8 cellular contexts compared by ENCODE assay signal in genomic region chr5:172283862-172284274, GRCh38. TPM values are rescaled to one million over a fixed set of nuclear protein-coding genes. Genes with fewer than 3 reads are reported as not detected.
DNase-seq lines count a peak whose midpoint lies in the region; ATAC-seq and TF ChIP-seq lines count a peak whose summit lies in the region.

No MANE protein-coding gene starts in this region.

- H3K9me3 Mint-ChIP-seq in activated CD8-positive, alpha-beta memory T cell treated with anti-CD3 and anti-CD28 coated beads, Interleukin-2, amount 10 ng/mL, durations not matched to agents 7 days and 5 days (ENCODE audit: low read depth): no peaks in the 10 kb centered on the region
- no peaks in the 10 kb centered on the region for H3K9me3 Mint-ChIP-seq in endothelial cell (ENCODE audit: unreplicated experiment)

- peak overlapping the region; percentile 81 to 97 (median 95) for H3K9ac ChIP-seq in BLaER1 treated with 17β-estradiol and CSF1 and Interleukin-3, amounts not matched to agents 10 nM and 100 nM

- H3K36me3 ChIP-seq in BLaER1 treated with 17β-estradiol and CSF1 and Interleukin-3, amounts not matched to agents 10 nM and 100 nM: peaks cover 4 to 23% (median 12%) of the 10 kb centered on the region in 11 experiments; a peak in 21 of 22 replicates

- peaks cover 14% of the 10 kb centered on the region for H3K27me3 Mint-ChIP-seq in activated CD8-positive, alpha-beta memory T cell treated with anti-CD3 and anti-CD28 coated beads, Interleukin-2, amount 10 ng/mL, durations not matched to agents 7 days and 5 days
- peaks cover 13% of the 10 kb centered on the region for H3K27me3 Mint-ChIP-seq in endothelial cell (ENCODE audit: unreplicated experiment)

- peaks cover 25 to 44% (median 36%) of the 10 kb centered on the region in 10 experiments for H3K4me1 ChIP-seq in BLaER1 treated with 17β-estradiol and CSF1 and Interleukin-3, amounts not matched to agents 10 nM and 100 nM

- peaks cover 1% of the 10 kb centered on the region for H3K36me3 Mint-ChIP-seq in activated CD8-positive, alpha-beta memory T cell treated with anti-CD3 and anti-CD28 coated beads, Interleukin-2, amount 10 ng/mL, durations not matched to agents 7 days and 5 days
- no peaks in the 10 kb centered on the region for H3K36me3 Mint-ChIP-seq in endothelial cell (ENCODE audit: low read depth, unreplicated experiment)

- peak overlapping the region; percentile 85 to 95 (median 93) for H3K27ac ChIP-seq in BLaER1 treated with 17β-estradiol and CSF1 and Interleukin-3, amounts not matched to agents 10 nM and 100 nM

- TF ChIP-seq CTCF in endothelial cell (IDR thresholded peaks at IDR 0.05; ENCODE audit: unreplicated experiment): no peak

- H3K4me2 ChIP-seq in BLaER1 treated with 17β-estradiol and CSF1 and Interleukin-3, amounts not matched to agents 10 nM and 100 nM: peak overlapping the region in 9 of 11 experiments; percentile 87 to 100 (median 96); a peak in 16 of 22 replicates

- DNase-seq in NCI-H748 (lab: John Stamatoyannopoulos, UW; ENCODE audit: unreplicated experiment) (peak; percentile 90), endothelial cell (ENCODE audit: low spot score) (peak; percentile 85), midbrain (lab: John Stamatoyannopoulos, UW) (peak; percentile 89)
- peak; percentile 80 for DNase-seq in activated CD8-positive, alpha-beta memory T cell treated with anti-CD3 and anti-CD28 coated beads, Interleukin-2, amount 10 ng/mL, durations not matched to agents 7 days and 5 days
- peak; percentile 77 to 81 for DNase-seq in stimulated activated CD8-positive, alpha-beta memory T cell treated with anti-CD3 and anti-CD28 coated beads, Interleukin-2, amount 100 ng/mL, for 48 hours (ENCODE audit: low read depth in 2 of 2)

- peak overlapping the region; percentile 66 to 98 (median 92) for H3K4me3 ChIP-seq in BLaER1 treated with 17β-estradiol and CSF1 and Interleukin-3, amounts not matched to agents 10 nM and 100 nM

- CTCF ChIA-PET in activated CD8-positive, alpha-beta memory T cell treated with anti-CD3 and anti-CD28 coated beads, Interleukin-2, amount 10 ng/mL, durations not matched to agents 7 days and 5 days (lab: Charles Lee): interaction anchor here (1.0 to 3.1 kb wide), 11 partner anchors 10 to 372 kb away, joined by 3 to 12 read pairs (median 3); no protein-coding TSS in a partner anchor

- peaks cover 0 to 9% (median 3%) of the 10 kb centered on the region in 11 experiments; a peak in 15 of 22 replicates for H3K9me3 ChIP-seq in BLaER1 treated with 17β-estradiol and CSF1 and Interleukin-3, amounts not matched to agents 10 nM and 100 nM (replicated peaks in 1 of 11)

- H3K4me1 Mint-ChIP-seq in activated CD8-positive, alpha-beta memory T cell treated with anti-CD3 and anti-CD28 coated beads, Interleukin-2, amount 10 ng/mL, durations not matched to agents 7 days and 5 days: peaks cover 20% of the 10 kb centered on the region
- peaks cover 6% of the 10 kb centered on the region for H3K4me1 Mint-ChIP-seq in endothelial cell (ENCODE audit: unreplicated experiment)

- peak overlapping the region; percentile 46 for H3K27ac Mint-ChIP-seq in activated CD8-positive, alpha-beta memory T cell treated with anti-CD3 and anti-CD28 coated beads, Interleukin-2, amount 10 ng/mL, durations not matched to agents 7 days and 5 days
- peak overlapping the region; percentile 72 for H3K27ac Mint-ChIP-seq in endothelial cell (ENCODE audit: unreplicated experiment)

- no peaks in the 10 kb centered on the region for H3K27me3 ChIP-seq in BLaER1 treated with 17β-estradiol and CSF1 and Interleukin-3, amounts not matched to agents 10 nM and 100 nM

- H3K4me3 Mint-ChIP-seq in activated CD8-positive, alpha-beta memory T cell treated with anti-CD3 and anti-CD28 coated beads, Interleukin-2, amount 10 ng/mL, durations not matched to agents 7 days and 5 days: peak overlapping the region; percentile 83
- peak overlapping the region; percentile 92 for H3K4me3 Mint-ChIP-seq in endothelial cell (ENCODE audit: unreplicated experiment)

- peaks cover 18 to 46% (median 41%) of the 10 kb centered on the region in 11 experiments; a peak in 21 of 22 replicates for H4K20me1 ChIP-seq in BLaER1 treated with 17β-estradiol and CSF1 and Interleukin-3, amounts not matched to agents 10 nM and 100 nM

- ATAC-seq in GM19035 (IDR thresholded peaks at IDR 0.05; ENCODE audit: unreplicated experiment) (peak; percentile 78), HG03175 (IDR thresholded peaks at IDR 0.05; ENCODE audit: unreplicated experiment) (peak; percentile 88)
- peak; percentile 92 for ATAC-seq in activated CD8-positive, alpha-beta memory T cell treated with anti-CD3 and anti-CD28 coated beads, Interleukin-2, amount 10 ng/mL, durations not matched to agents 7 days and 5 days

RNA-seq across cellular contexts. Expression of gene UBTD2, which starts 0.3 kb away (rescaled TPM):
- 1 to 10 TPM; 7.3 to 8.7 TPM for total RNA-seq in activated CD8-positive, alpha-beta memory T cell treated with anti-CD3 and anti-CD28 coated beads, Interleukin-2, amount 10 ng/mL, durations not matched to agents 7 days and 5 days
- total RNA-seq in endothelial cell (ENCODE audit: unreplicated experiment): 38.8 TPM

Comparison
In these comparisons a context has a peak if more than half of its experiments do, and no peak if none do; other contexts are left out.
1. Peak in every context shown above with its lines: DNase-seq, ATAC-seq, H3K4me3 ChIP-seq and H3K27ac ChIP-seq.